Comparison of ENCODE assay signal across 9 cellular contexts in genomic region chr21:44297525-44298290, GRCh38. TPM values are rescaled to one million over a fixed set of nuclear protein-coding genes. Genes with fewer than 3 reads are reported as not detected.
DNase-seq lines count a peak whose midpoint lies in the region; ATAC-seq and TF ChIP-seq lines count a peak whose summit lies in the region.
"Had no signal": no experiment of that assay in that cellular context is flagged by ENCODE, and none has a peak within 500 bp of the region (broad histone marks: within the 10 kb centered on the region; RNA-seq: fewer than 3 reads in every experiment).

No MANE protein-coding gene starts in this region.

- H3K79me2 ChIP-seq in SU-DHL-6 (ENCODE audit: insufficient read depth, low read length): peaks cover 21% of the 10 kb centered on the region

- H3K9ac ChIP-seq in SU-DHL-6 (ENCODE audit: low read length): no peak overlapping the region

- no peaks in the 10 kb centered on the region for H3K36me3 Mint-ChIP-seq in activated naive CD8-positive, alpha-beta T cell
- H3K36me3 Mint-ChIP-seq in glutamatergic neuron (ENCODE audit: unreplicated experiment): no peaks in the 10 kb centered on the region

- intact Hi-C loops in posterior cingulate gyrus (cut with DNase I): no loop called here
- intact Hi-C loops in upper lobe of right lung (cut with DNase I): no loop called here

- ATAC-seq in upper lobe of right lung (peak; percentile 67), HG03457 (IDR thresholded peaks at IDR 0.05; ENCODE audit: unreplicated experiment) (no peak)

- no peaks in the 10 kb centered on the region for H3K27me3 Mint-ChIP-seq in activated naive CD8-positive, alpha-beta T cell
- peaks cover 10% of the 10 kb centered on the region for H3K27me3 Mint-ChIP-seq in glutamatergic neuron (ENCODE audit: unreplicated experiment)

- no peaks in the 10 kb centered on the region for H3K9me3 ChIP-seq in SU-DHL-6 (ENCODE audit: insufficient read depth, low read length)
- no peaks in the 10 kb centered on the region for H3K9me3 ChIP-seq in upper lobe of right lung

- H4K20me1 ChIP-seq in SU-DHL-6 (ENCODE audit: low read depth, low read length): no peaks in the 10 kb centered on the region; the same call in 1 of the 2 replicates

- H3K4me2 ChIP-seq in SU-DHL-6 (ENCODE audit: low read depth, low read length, poor library complexity, severe bottlenecking): no peak overlapping the region

- H3K27me3 ChIP-seq in SU-DHL-6 (ENCODE audit: low read length) (no peaks in the 10 kb centered on the region), upper lobe of right lung (no peaks in the 10 kb centered on the region)

- H3K4me3 Mint-ChIP-seq in activated naive CD8-positive, alpha-beta T cell: peak overlapping the region; percentile 38
- H3K4me3 Mint-ChIP-seq in glutamatergic neuron (ENCODE audit: unreplicated experiment): no peak overlapping the region

- H3K27ac Mint-ChIP-seq in activated naive CD8-positive, alpha-beta T cell: peak overlapping the region; percentile 34
- H3K27ac Mint-ChIP-seq in glutamatergic neuron (ENCODE audit: unreplicated experiment): no peak overlapping the region

- H3K9me2 ChIP-seq in SU-DHL-6 (replicated peaks; ENCODE audit: insufficient read depth, low read length): no peaks in the 10 kb centered on the region

- TF ChIP-seq CTCF in GM12864 (IDR thresholded peaks at IDR 0.05; ENCODE audit: low read depth, low read length, missing control alignments): peak; percentile 83
- TF ChIP-seq CTCF in SU-DHL-6 (IDR thresholded peaks at IDR 0.05; ENCODE audit: insufficient read depth, low read length, poor library complexity, severe bottlenecking): peak; percentile 33
- TF ChIP-seq CTCF in glutamatergic neuron (IDR thresholded peaks at IDR 0.05; ENCODE audit: partially characterized antibody, unreplicated experiment): peak; percentile 68
- TF ChIP-seq CTCF in upper lobe of right lung (IDR thresholded peaks at IDR 0.05): peak; percentile 81

- H2AFZ ChIP-seq in SU-DHL-6 (ENCODE audit: low read depth, low read length, severe bottlenecking): no peak overlapping the region

- H3K4me1 ChIP-seq in upper lobe of right lung: peaks cover 36% of the 10 kb centered on the region

- H3K4me3 ChIP-seq in GM12864 (ENCODE audit: low read depth, low read length) (no peak overlapping the region), SU-DHL-6 (ENCODE audit: insufficient read depth, low read length, poor library complexity, severe bottlenecking) (no peak overlapping the region), upper lobe of right lung (no peak overlapping the region)

- peaks cover 6% of the 10 kb centered on the region for H3F3A ChIP-seq in SU-DHL-6 (ENCODE audit: insufficient read depth)

- H3K9me3 Mint-ChIP-seq in activated naive CD8-positive, alpha-beta T cell (ENCODE audit: low read depth): no peaks in the 10 kb centered on the region
- no peaks in the 10 kb centered on the region for H3K9me3 Mint-ChIP-seq in glutamatergic neuron (ENCODE audit: unreplicated experiment)

- H3K27ac ChIP-seq in SU-DHL-6 (ENCODE audit: low read depth, low read length): no peak overlapping the region
- no peak overlapping the region for H3K27ac ChIP-seq in upper lobe of right lung

- no peaks in the 10 kb centered on the region for H3K36me3 ChIP-seq in SU-DHL-6 (ENCODE audit: low read length)
- H3K36me3 ChIP-seq in upper lobe of right lung: no peaks in the 10 kb centered on the region

- peak; percentile 58 for DNase-seq in GM12864 (ENCODE audit: low read depth)
- peak; percentile 61 for DNase-seq in NCI-H1105 (lab: John Stamatoyannopoulos, UW)
- DNase-seq in glutamatergic neuron: peak; percentile 93
- DNase-seq in posterior cingulate gyrus: peak; percentile 84 to 99 (median 90)
- peak; percentile 91 for DNase-seq in upper lobe of right lung

- peaks cover 42% of the 10 kb centered on the region for H3K4me1 Mint-ChIP-seq in activated naive CD8-positive, alpha-beta T cell (ENCODE audit: low read depth)
- H3K4me1 Mint-ChIP-seq in glutamatergic neuron (ENCODE audit: low read depth, unreplicated experiment): peaks cover 2% of the 10 kb centered on the region

RNA-seq across cellular contexts. Expression of gene PFKL, which starts 2.1 kb away (rescaled TPM):
- 48.6 TPM for total RNA-seq in glutamatergic neuron (ENCODE audit: unreplicated experiment)
- 101 TPM for total RNA-seq in upper lobe of right lung

RNA-seq across cellular contexts. Expression of gene AIRE, which starts 12.0 kb away (rescaled TPM):
- total RNA-seq in glutamatergic neuron (ENCODE audit: unreplicated experiment) (not detected), upper lobe of right lung (not detected)
- total RNA-seq: skeletal muscle tissue had no signal

RNA-seq across cellular contexts. Expression of gene DNMT3L, which starts 36.0 kb away (rescaled TPM):
- total RNA-seq in glutamatergic neuron (ENCODE audit: unreplicated experiment) (not detected), upper lobe of right lung (not detected)
- total RNA-seq: skeletal muscle tissue had no signal

RNA-seq across cellular contexts. Expression of gene CFAP410, which starts 41.5 kb away (rescaled TPM):
- 20.6 TPM for total RNA-seq in glutamatergic neuron (ENCODE audit: unreplicated experiment)
- 25.4 TPM for total RNA-seq in upper lobe of right lung

RNA-seq across cellular contexts. Expression of gene TRPM2, which starts 55.7 kb away (rescaled TPM):
- total RNA-seq in glutamatergic neuron (ENCODE audit: unreplicated experiment) (not detected), upper lobe of right lung (10.0 TPM)

Comparison
In these comparisons a context has a peak if more than half of its experiments do, and no peak if none do; other contexts are left out.
1. CTCF ChIP-seq: peak in every context shown above with its lines; median percentile 83 in GM12864; 81 in upper lobe of right lung; 68 in glutamatergic neuron; 33 in SU-DHL-6.